14 cellular contexts compared by ENCODE assay signal in the genomic region with DNA sequence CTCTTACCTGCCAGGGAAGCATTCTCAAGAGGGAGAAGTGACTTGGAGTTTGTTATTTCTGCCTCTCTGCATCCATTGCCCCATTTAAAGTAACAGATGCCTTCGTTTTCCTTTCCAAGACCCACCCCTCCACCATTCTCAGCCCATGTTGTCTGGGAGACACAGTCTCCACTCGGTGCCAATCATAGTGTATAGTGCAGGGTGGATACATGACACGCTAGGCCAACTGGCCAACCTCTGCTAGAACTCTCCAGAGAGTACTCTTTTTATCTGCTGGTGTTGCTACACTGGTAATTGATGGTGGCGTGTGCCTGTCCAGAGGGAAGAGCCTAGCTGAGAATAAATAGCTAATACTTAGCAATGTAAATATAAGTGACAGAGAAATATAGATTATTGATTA.
DNase-seq lines count a peak whose midpoint lies in the region; ATAC-seq and TF ChIP-seq lines count a peak whose summit lies in the region.
"Had no signal": no experiment of that assay in that cellular context is flagged by ENCODE, and none has a peak within 500 bp of the region (broad histone marks: within the 10 kb centered on the region; RNA-seq: fewer than 3 reads in every experiment).

No MANE protein-coding gene starts in this region.

- H2AK9ac ChIP-seq in IMR-90 (replicated peaks; ENCODE audit: low read depth, low read length, poor library complexity): no peak overlapping the region

- no peak overlapping the region for H4K5ac ChIP-seq in IMR-90 (ENCODE audit: low read depth, low read length)

- no peaks in the 10 kb centered on the region for H3K36me3 ChIP-seq in IMR-90 (ENCODE audit: control insufficient read depth, insufficient read depth, low read length)

- TF ChIP-seq RAD21 in IMR-90 (IDR thresholded peaks at IDR 0.05; ENCODE audit: low read length): no peak

- no peak overlapping the region for H3K18ac ChIP-seq in IMR-90 (ENCODE audit: low read depth, low read length)

- H3K36me3 Mint-ChIP-seq in activated naive CD4-positive, alpha-beta T cell treated with anti-CD3 and anti-CD28 coated beads, Interleukin-2, amount 50 U/mL, for 72 hours: no peaks in the 10 kb centered on the region
- H3K36me3 Mint-ChIP-seq: CD14-positive monocyte; CD8-positive, alpha-beta T cell had no signal

- H2BK15ac ChIP-seq in IMR-90 (ENCODE audit: low read depth, low read length): no peak overlapping the region

- no peak overlapping the region for H3K23ac ChIP-seq in IMR-90 (ENCODE audit: low read depth, low read length)

- H3K9me1 ChIP-seq in IMR-90 (ENCODE audit: insufficient read depth, low read length): no peaks in the 10 kb centered on the region

- in situ Hi-C loops in IMR-90 (cut with MboI; ENCODE audit: low sequenced_read_pairs) (no loop called here), G401 (cut with HindIII; ENCODE audit: low sequenced_read_pairs) (no loop called here)

- H3K9ac ChIP-seq in IMR-90 (ENCODE audit: low read depth, low read length): no peak overlapping the region

- no peak overlapping the region for H4K8ac ChIP-seq in IMR-90 (ENCODE audit: low read depth in 2 of 2, low read length in 2 of 2)

- no peak overlapping the region for H2AK5ac ChIP-seq in IMR-90 (ENCODE audit: low read depth, low read length)

- H2AFZ ChIP-seq in IMR-90 (replicated peaks; ENCODE audit: low read length, poor library complexity): no peak overlapping the region

- H3K79me1 ChIP-seq in IMR-90 (ENCODE audit: low read depth in 1 of 2, low read length in 2 of 2): no peaks in the 10 kb centered on the region

- H2BK20ac ChIP-seq in IMR-90 (ENCODE audit: low read depth, low read length): peak overlapping the region; percentile 6; the same call in 1 of the 2 replicates

- intact Hi-C loops in left ventricle myocardium superior (cut with micrococcal nuclease): no loop called here
- intact Hi-C loops in left cardiac atrium (cut with DNase I): no loop called here
- intact Hi-C loops in IMR-90 (cut with micrococcal nuclease): no loop called here

- H3K4me2 ChIP-seq in IMR-90 (ENCODE audit: low read depth, low read length): no peak overlapping the region
- H3K4me2 ChIP-seq: A549 had no signal

- no peak overlapping the region for H3K27ac Mint-ChIP-seq in activated naive CD4-positive, alpha-beta T cell treated with anti-CD3 and anti-CD28 coated beads, Interleukin-2, amount 50 U/mL, for 72 hours
- H3K27ac Mint-ChIP-seq: CD14-positive monocyte; CD8-positive, alpha-beta T cell had no signal

- DNase-seq in left ventricle myocardium superior (no peak), left cardiac atrium (no peak), IMR-90 (no peak), NCI-H2227 (lab: John Stamatoyannopoulos, UW; ENCODE audit: unreplicated experiment) (peak; percentile 29), NCI-H146 treated with DMSO at 0.1 percent for 48 hours (lab: John Stamatoyannopoulos, UW; ENCODE audit: unreplicated experiment) (no peak), G401 (ENCODE audit: low spot score) (no peak)
- DNase-seq in activated naive CD4-positive, alpha-beta T cell treated with anti-CD3 and anti-CD28 coated beads, Interleukin-2, amount 50 U/mL, for 72 hours (ENCODE audit: low spot score in 2 of 2): no peak
- DNase-seq: CD8-positive, alpha-beta T cell; COR-L47; DMS53; HCEC 1CT had no signal

- no peaks in the 10 kb centered on the region for H4K20me1 ChIP-seq in IMR-90 (ENCODE audit: insufficient read depth, low read length)

- no peak for TF ChIP-seq CTCF in IMR-90 (conservative IDR thresholded peaks at IDR 0.05; ENCODE audit: low read depth, low read length)

- H2BK5ac ChIP-seq in IMR-90 (ENCODE audit: low read depth, low read length, poor library complexity, severe bottlenecking): no peak overlapping the region

- CTCF ChIA-PET in IMR-90 (lab: Yijun Ruan, JAX): no interaction called here

- H4K91ac ChIP-seq in IMR-90 (ENCODE audit: insufficient read depth, low read depth, low read length): no peak overlapping the region

- no peaks in the 10 kb centered on the region for H3K9me3 Mint-ChIP-seq in activated naive CD4-positive, alpha-beta T cell treated with anti-CD3 and anti-CD28 coated beads, Interleukin-2, amount 50 U/mL, for 72 hours
- H3K9me3 Mint-ChIP-seq: CD14-positive monocyte; CD8-positive, alpha-beta T cell had no signal

- dilution Hi-C loops in IMR-90 (cut with HindIII; ENCODE audit: low sequenced_read_pairs, unreplicated experiment): no loop called here

- TF ChIP-seq POLR2A in IMR-90 (IDR thresholded peaks at IDR 0.05; ENCODE audit: low read depth, low read length): no peak

- H2BK120ac ChIP-seq in IMR-90 (ENCODE audit: low read depth, low read length): no peak overlapping the region

- no peak overlapping the region for H3K14ac ChIP-seq in IMR-90 (replicated peaks; ENCODE audit: low read depth, low read length)

- H3K4ac ChIP-seq in IMR-90 (ENCODE audit: low read depth, low read length): no peak overlapping the region

- peaks cover 2% of the 10 kb centered on the region for H3K4me1 ChIP-seq in IMR-90 (ENCODE audit: control insufficient read depth, insufficient read depth, low read length)
- H3K4me1 ChIP-seq: A549 had no signal

- ATAC-seq in left ventricle myocardium superior (peak; percentile 28), left cardiac atrium (no peak), IMR-90 (ENCODE audit: low read depth) (no peak)
- ATAC-seq in activated naive CD4-positive, alpha-beta T cell treated with anti-CD3 and anti-CD28 coated beads, Interleukin-2, amount 50 U/mL, for 72 hours: no peak
- ATAC-seq: A549; CD8-positive, alpha-beta T cell; HepG2 had no signal

- H3K9me3 ChIP-seq in IMR-90 (ENCODE audit: control insufficient read depth, insufficient read depth, low read length): no peaks in the 10 kb centered on the region
- H3K9me3 ChIP-seq: A549 had no signal

- no TSS peak for BruUV-seq in IMR-90 (replicated peaks; lab: Mats Ljungman, UMichigan)

- H3K27ac ChIP-seq in IMR-90 (ENCODE audit: insufficient read depth, low read length): no peak overlapping the region
- H3K27ac ChIP-seq: A549 had no signal

- WGBS in IMR-90 (ENCODE audit: extremely low coverage in 2 of 2, insufficient read length in 1 of 2), 2 experiments: no CpG with 5 or more reads among the region's 4 CpGs

- no peak overlapping the region for H3K56ac ChIP-seq in IMR-90 (ENCODE audit: extremely low read depth, insufficient read depth, low read length)

- no peak overlapping the region for H3K4me3 ChIP-seq in IMR-90 (ENCODE audit: insufficient read depth, low read depth, low read length)
- H3K4me3 ChIP-seq: A549 had no signal

- H3K27me3 ChIP-seq in IMR-90 (ENCODE audit: control insufficient read depth, insufficient read depth, low read length): no peaks in the 10 kb centered on the region

- POLR2A ChIA-PET in IMR-90 (lab: Charles Lee; ENCODE audit: unreplicated experiment): no interaction called here

TF ChIP-seq in IMR-90, 13 proteins besides CTCF, POLR2A, EP300 and RAD21:
- TF ChIP-seq BHLHE40 (IDR thresholded peaks at IDR 0.05; ENCODE audit: low read depth, low read length): no peak
